Comparison of ENCODE assay signal across 33 cellular contexts in genomic region chr15:66569461-66570137, GRCh38. TPM values are rescaled to one million over a fixed set of nuclear protein-coding genes. Genes with fewer than 3 reads are reported as not detected.
"Had no signal": no experiment of that assay in that cellular context is flagged by ENCODE, and none has a peak within 500 bp of the region (broad histone marks: within the 10 kb centered on the region; RNA-seq: fewer than 3 reads in every experiment).

No MANE protein-coding gene starts in this region.

- H3K27ac Mint-ChIP-seq: activated CD8-positive, alpha-beta T cell treated with anti-CD3 and anti-CD28 coated beads, Interleukin-2, amount 10 ng/mL, durations not matched to agents 7 days and 5 days; activated naive CD4-positive, alpha-beta T cell treated with anti-CD3 and anti-CD28 coated beads, Interleukin-2, amount 50 U/mL, for 24 hours; activated naive CD8-positive, alpha-beta T cell treated with anti-CD3 and anti-CD28 coated beads, Interleukin-2, amount 50 U/mL, for 24 hours; activated T-helper 2 cell treated with anti-CD3 and anti-CD28 coated beads, Interferon-gamma antibody, Interleukin-2, Interleukin-4, amounts not matched to agents 10 μg/mL and 5 μg/mL and 100 μg/mL, durations not matched to agents 14 hours and 24 hours and 36 hours; endodermal cell; nephron; T-helper 17 cell; type B pancreatic cell had no signal

- DNase-seq: activated CD4-positive, alpha-beta T cell treated with anti-CD3 and anti-CD28 coated beads, Interleukin-2, amount 50 U/mL, for 1 hour; activated CD4-positive, CD25-positive, alpha-beta regulatory T cell treated with anti-CD3 and anti-CD28 coated beads, Interleukin-2, amount 50 U/mL, for 72 hours; activated CD8-positive, alpha-beta T cell treated with anti-CD3 and anti-CD28 coated beads, Interleukin-2, amount 10 ng/mL, durations not matched to agents 7 days and 5 days; activated naive CD8-positive, alpha-beta T cell treated with anti-CD3 and anti-CD28 coated beads, Interleukin-2, amount 50 U/mL, for 24 hours; activated T-cell treated with anti-CD3 and anti-CD28 coated beads, Interleukin-2, amount 50 U/mL, for 4 hours; amygdala; central memory CD4-positive, alpha-beta T cell; endodermal cell; foreskin keratinocyte; heart left ventricle; hypothalamus; kidney glomerular epithelial cell; left lung; mesendoderm; mucosa of descending colon; nucleus accumbens; psoas muscle; stimulated activated CD4-positive, alpha-beta T cell treated with anti-CD3 and anti-CD28 coated beads, Interleukin-2, amount 100 ng/mL, for 48 hours; stimulated activated naive CD8-positive, alpha-beta T cell treated with anti-CD3 and anti-CD28 coated beads, Interleukin-15, Interleukin-2, amounts not matched to agents 100 U/mL and 50 U/mL, for 24 hours; T-helper 17 cell; T1000; testis; WERI-Rb-1 had no signal

- H3K4me1 ChIP-seq: breast epithelium, pancreas, psoas muscle, testis, vagina had no signal

- H3K27ac ChIP-seq: breast epithelium, foreskin keratinocyte, heart left ventricle, left lung, pancreas, psoas muscle, testis, vagina, WERI-Rb-1 had no signal

- H3K27me3 ChIP-seq: breast epithelium, foreskin keratinocyte, heart left ventricle, left lung, pancreas, testis, vagina had no signal

- H3K36me3 Mint-ChIP-seq: activated naive CD4-positive, alpha-beta T cell treated with anti-CD3 and anti-CD28 coated beads, Interleukin-2, amount 50 U/mL, for 24 hours; type B pancreatic cell had no signal

- H3K9me3 Mint-ChIP-seq: activated naive CD4-positive, alpha-beta T cell treated with anti-CD3 and anti-CD28 coated beads, Interleukin-2, amount 50 U/mL, for 24 hours; activated naive CD8-positive, alpha-beta T cell treated with anti-CD3 and anti-CD28 coated beads, Interleukin-2, amount 50 U/mL, for 24 hours; activated T-cell treated with anti-CD3 and anti-CD28 coated beads, Interleukin-2, amount 50 U/mL, for 4 hours; activated T-helper 2 cell treated with anti-CD3 and anti-CD28 coated beads, Interferon-gamma antibody, Interleukin-2, Interleukin-4, amounts not matched to agents 10 μg/mL and 5 μg/mL and 100 μg/mL, durations not matched to agents 14 hours and 24 hours and 36 hours; endodermal cell; nephron; type B pancreatic cell had no signal

- H3K4me3 Mint-ChIP-seq: activated CD8-positive, alpha-beta T cell treated with anti-CD3 and anti-CD28 coated beads, Interleukin-2, amount 10 ng/mL, durations not matched to agents 7 days and 5 days; activated naive CD4-positive, alpha-beta T cell treated with anti-CD3 and anti-CD28 coated beads, Interleukin-2, amount 50 U/mL, for 24 hours; activated naive CD8-positive, alpha-beta T cell treated with anti-CD3 and anti-CD28 coated beads, Interleukin-2, amount 50 U/mL, for 24 hours; activated T-cell treated with anti-CD3 and anti-CD28 coated beads, Interleukin-2, amount 50 U/mL, for 4 hours; endodermal cell; nephron; T-helper 17 cell; type B pancreatic cell had no signal

- H3K9me3 ChIP-seq: breast epithelium, heart left ventricle, left lung, mucosa of descending colon, pancreas, psoas muscle, testis, vagina had no signal

- FAIRE-seq: pancreas had no signal

- ATAC-seq: activated CD8-positive, alpha-beta T cell treated with anti-CD3 and anti-CD28 coated beads, Interleukin-2, amount 10 ng/mL, durations not matched to agents 7 days and 5 days; activated naive CD8-positive, alpha-beta T cell treated with anti-CD3 and anti-CD28 coated beads, Interleukin-2, amount 50 U/mL, for 24 hours; activated T-cell treated with anti-CD3 and anti-CD28 coated beads, Interleukin-2, amount 50 U/mL, for 4 hours; esophagus mucosa; foreskin keratinocyte; heart left ventricle; left lung; mucosa of descending colon; pancreas; psoas muscle; SK-N-SH treated with all-trans-retinoic acid at 6 μM for 48 hours; stimulated activated naive CD8-positive, alpha-beta T cell treated with anti-CD3 and anti-CD28 coated beads, Interleukin-15, Interleukin-2, amounts not matched to agents 100 U/mL and 50 U/mL, for 24 hours; T-helper 17 cell had no signal

- H3K27me3 Mint-ChIP-seq: activated naive CD4-positive, alpha-beta T cell treated with anti-CD3 and anti-CD28 coated beads, Interleukin-2, amount 50 U/mL, for 24 hours; activated naive CD8-positive, alpha-beta T cell treated with anti-CD3 and anti-CD28 coated beads, Interleukin-2, amount 50 U/mL, for 24 hours; type B pancreatic cell had no signal

- H3K4me3 ChIP-seq: breast epithelium, heart left ventricle, left lung, lung, mucosa of descending colon, pancreas, psoas muscle, testis, vagina had no signal

- H3K36me3 ChIP-seq: breast epithelium, heart left ventricle, left lung, pancreas, vagina, WERI-Rb-1 had no signal

RNA-seq across cellular contexts. Expression of gene LCTL, which starts 3.8 kb away (rescaled TPM):
- total RNA-seq: activated CD8-positive, alpha-beta T cell treated with anti-CD3 and anti-CD28 coated beads, Interleukin-2, amount 10 ng/mL, durations not matched to agents 7 days and 5 days; activated T-cell treated with anti-CD3 and anti-CD28 coated beads, Interleukin-2, amount 50 U/mL, for 4 hours; activated T-helper 2 cell treated with anti-CD3 and anti-CD28 coated beads, Interferon-gamma antibody, Interleukin-2, Interleukin-4, amounts not matched to agents 10 μg/mL and 5 μg/mL and 100 μg/mL, durations not matched to agents 14 hours and 24 hours and 36 hours; breast epithelium; esophagus mucosa; heart left ventricle; lung; mucosa of descending colon; pancreas; psoas muscle; T-helper 17 cell; vagina had no signal
- polyA plus RNA-seq: heart left ventricle, lung, pancreas, psoas muscle had no signal
